Comparison of ENCODE assay signal across 32 cellular contexts in genomic region chr18:31998880-31999279, GRCh38.
"Had no signal": no experiment of that assay in that cellular context is flagged by ENCODE, and none has a peak within 500 bp of the region (broad histone marks: within the 10 kb centered on the region; RNA-seq: fewer than 3 reads in every experiment).

No MANE protein-coding gene starts in this region.

- H3K4me3 Mint-ChIP-seq: activated B cell treated with CpG ODN at 0.5 μM for 24 hours; activated CD8-positive, alpha-beta T cell treated with anti-CD3 and anti-CD28 coated beads for 36 hours; activated naive CD4-positive, alpha-beta T cell treated with anti-CD3 and anti-CD28 coated beads for 36 hours; activated naive CD4-positive, alpha-beta T cell treated with anti-CD3 and anti-CD28 coated beads, Interleukin-2, amount 50 U/mL, for 24 hours; activated naive CD8-positive, alpha-beta T cell treated with anti-CD3 and anti-CD28 coated beads for 36 hours; activated naive CD8-positive, alpha-beta T cell treated with anti-CD3 and anti-CD28 coated beads, Interleukin-2, amount 50 U/mL, for 24 hours; activated T-cell treated with anti-CD3 and anti-CD28 coated beads, Interleukin-2, amount 50 U/mL, for 4 hours; activated T-helper 17 cell treated with anti-CD3 and anti-CD28 coated beads, Interleukin-2, amount 50 U/mL, for 72 hours; brain; T-helper 17 cell; T-helper 2 cell treated with Interferon-gamma antibody and Interleukin-4, amounts not matched to agents 5 μg/mL and 100 μg/mL, for 36 hours had no signal

- H3K36me3 ChIP-seq: adrenal gland, ascending aorta, breast epithelium, cardiac muscle cell, colonic mucosa, heart left ventricle, WERI-Rb-1 had no signal

- H3K27ac ChIP-seq: adrenal gland, ascending aorta, breast epithelium, cardiac muscle cell, colonic mucosa, epithelial cell of prostate, heart left ventricle, WERI-Rb-1 had no signal

- H3K4me1 ChIP-seq: adrenal gland, ascending aorta, breast epithelium, colonic mucosa had no signal

- H3K36me3 Mint-ChIP-seq: activated naive CD4-positive, alpha-beta T cell treated with anti-CD3 and anti-CD28 coated beads, Interleukin-2, amount 50 U/mL, for 24 hours; activated naive CD8-positive, alpha-beta T cell treated with anti-CD3 and anti-CD28 coated beads for 36 hours; brain had no signal

- H3K27ac Mint-ChIP-seq: activated B cell treated with CpG ODN at 0.5 μM for 24 hours; activated CD8-positive, alpha-beta T cell treated with anti-CD3 and anti-CD28 coated beads for 36 hours; activated naive CD4-positive, alpha-beta T cell treated with anti-CD3 and anti-CD28 coated beads for 36 hours; activated naive CD4-positive, alpha-beta T cell treated with anti-CD3 and anti-CD28 coated beads, Interleukin-2, amount 50 U/mL, for 24 hours; activated naive CD8-positive, alpha-beta T cell treated with anti-CD3 and anti-CD28 coated beads for 36 hours; activated naive CD8-positive, alpha-beta T cell treated with anti-CD3 and anti-CD28 coated beads, Interleukin-2, amount 50 U/mL, for 24 hours; activated T-helper 17 cell treated with anti-CD3 and anti-CD28 coated beads, Interleukin-2, amount 50 U/mL, for 72 hours; brain; T-helper 17 cell; T-helper 2 cell treated with Interferon-gamma antibody and Interleukin-4, amounts not matched to agents 5 μg/mL and 100 μg/mL, for 36 hours had no signal

- H3K9me3 Mint-ChIP-seq: activated B cell treated with CpG ODN at 0.5 μM for 24 hours; activated CD8-positive, alpha-beta T cell treated with anti-CD3 and anti-CD28 coated beads for 36 hours; activated naive CD4-positive, alpha-beta T cell treated with anti-CD3 and anti-CD28 coated beads for 36 hours; activated naive CD4-positive, alpha-beta T cell treated with anti-CD3 and anti-CD28 coated beads, Interleukin-2, amount 50 U/mL, for 24 hours; activated naive CD8-positive, alpha-beta T cell treated with anti-CD3 and anti-CD28 coated beads for 36 hours; activated naive CD8-positive, alpha-beta T cell treated with anti-CD3 and anti-CD28 coated beads, Interleukin-2, amount 50 U/mL, for 24 hours; activated T-cell treated with anti-CD3 and anti-CD28 coated beads, Interleukin-2, amount 50 U/mL, for 4 hours; activated T-helper 17 cell treated with anti-CD3 and anti-CD28 coated beads, Interleukin-2, amount 50 U/mL, for 72 hours; brain; T-helper 2 cell treated with Interferon-gamma antibody and Interleukin-4, amounts not matched to agents 5 μg/mL and 100 μg/mL, for 36 hours had no signal

- ATAC-seq: activated CD4-positive, CD25-positive, alpha-beta regulatory T cell treated with anti-CD3 and anti-CD28 coated beads, Interleukin-2, amount 50 U/mL, for 24 hours; activated CD8-positive, alpha-beta T cell treated with anti-CD3 and anti-CD28 coated beads for 36 hours; activated naive CD8-positive, alpha-beta T cell treated with anti-CD3 and anti-CD28 coated beads, Interleukin-2, amount 50 U/mL, for 24 hours; activated T-cell treated with anti-CD3 and anti-CD28 coated beads, Interleukin-2, amount 50 U/mL, for 4 hours; activated T-helper 17 cell treated with anti-CD3 and anti-CD28 coated beads, Interleukin-2, amount 50 U/mL, for 72 hours; heart left ventricle; T-helper 17 cell had no signal

- H3K27me3 Mint-ChIP-seq: activated B cell treated with CpG ODN at 0.5 μM for 24 hours; activated CD8-positive, alpha-beta T cell treated with anti-CD3 and anti-CD28 coated beads for 36 hours; activated naive CD4-positive, alpha-beta T cell treated with anti-CD3 and anti-CD28 coated beads, Interleukin-2, amount 50 U/mL, for 24 hours; activated naive CD8-positive, alpha-beta T cell treated with anti-CD3 and anti-CD28 coated beads for 36 hours; activated naive CD8-positive, alpha-beta T cell treated with anti-CD3 and anti-CD28 coated beads, Interleukin-2, amount 50 U/mL, for 24 hours; activated T-helper 17 cell treated with anti-CD3 and anti-CD28 coated beads, Interleukin-2, amount 50 U/mL, for 72 hours; brain; T-helper 17 cell had no signal

- H3K4me1 Mint-ChIP-seq: activated B cell treated with CpG ODN at 0.5 μM for 24 hours; activated naive CD4-positive, alpha-beta T cell treated with anti-CD3 and anti-CD28 coated beads, Interleukin-2, amount 50 U/mL, for 24 hours; activated naive CD8-positive, alpha-beta T cell treated with anti-CD3 and anti-CD28 coated beads for 36 hours; activated naive CD8-positive, alpha-beta T cell treated with anti-CD3 and anti-CD28 coated beads, Interleukin-2, amount 50 U/mL, for 24 hours; activated T-helper 17 cell treated with anti-CD3 and anti-CD28 coated beads, Interleukin-2, amount 50 U/mL, for 72 hours; brain had no signal

- H3K4me3 ChIP-seq: adrenal gland, ascending aorta, breast epithelium, cardiac muscle cell, colonic mucosa, heart left ventricle had no signal

- H3K27me3 ChIP-seq: adrenal gland, ascending aorta, breast epithelium, cardiac muscle cell, colonic mucosa, heart left ventricle had no signal

- H3K9me3 ChIP-seq: adrenal gland, ascending aorta, breast epithelium, colonic mucosa, heart left ventricle had no signal

- DNase-seq: activated B cell treated with CpG ODN at 0.5 μM for 24 hours; activated CD4-positive, alpha-beta T cell treated with anti-CD3 and anti-CD28 coated beads for 48 hours; activated CD4-positive, alpha-beta T cell treated with anti-CD3 and anti-CD28 coated beads, Interleukin-2, amount 50 U/mL, for 1 hour; activated CD4-positive, alpha-beta T cell treated with anti-CD3 and anti-CD28 coated beads, Interleukin-2, amount 50 U/mL, for 48 hours; activated CD8-positive, alpha-beta memory T cell treated with anti-CD3 and anti-CD28 coated beads for 24 hours; activated CD8-positive, alpha-beta T cell treated with anti-CD3 and anti-CD28 coated beads for 36 hours; activated effector memory CD4-positive, alpha-beta T cell treated with Interleukin-2 at 50 U/mL for 16 hours; activated naive CD4-positive, alpha-beta T cell treated with anti-CD3 and anti-CD28 coated beads for 36 hours; activated naive CD8-positive, alpha-beta T cell treated with anti-CD3 and anti-CD28 coated beads for 36 hours; activated naive CD8-positive, alpha-beta T cell treated with anti-CD3 and anti-CD28 coated beads, Interleukin-2, amount 50 U/mL, for 24 hours; activated T-cell treated with anti-CD3 and anti-CD28 coated beads, Interleukin-2, amount 50 U/mL, for 4 hours; adrenal gland; central memory CD4-positive, alpha-beta T cell; cerebellar nuclear complex; colonic mucosa; effector CD8-positive, alpha-beta T cell; foreskin fibroblast; glutamatergic neuron; heart left ventricle; T-helper 1 cell; T-helper 17 cell; T1000; WERI-Rb-1 had no signal
